8 cellular contexts compared by ENCODE assay signal in the genomic region with DNA sequence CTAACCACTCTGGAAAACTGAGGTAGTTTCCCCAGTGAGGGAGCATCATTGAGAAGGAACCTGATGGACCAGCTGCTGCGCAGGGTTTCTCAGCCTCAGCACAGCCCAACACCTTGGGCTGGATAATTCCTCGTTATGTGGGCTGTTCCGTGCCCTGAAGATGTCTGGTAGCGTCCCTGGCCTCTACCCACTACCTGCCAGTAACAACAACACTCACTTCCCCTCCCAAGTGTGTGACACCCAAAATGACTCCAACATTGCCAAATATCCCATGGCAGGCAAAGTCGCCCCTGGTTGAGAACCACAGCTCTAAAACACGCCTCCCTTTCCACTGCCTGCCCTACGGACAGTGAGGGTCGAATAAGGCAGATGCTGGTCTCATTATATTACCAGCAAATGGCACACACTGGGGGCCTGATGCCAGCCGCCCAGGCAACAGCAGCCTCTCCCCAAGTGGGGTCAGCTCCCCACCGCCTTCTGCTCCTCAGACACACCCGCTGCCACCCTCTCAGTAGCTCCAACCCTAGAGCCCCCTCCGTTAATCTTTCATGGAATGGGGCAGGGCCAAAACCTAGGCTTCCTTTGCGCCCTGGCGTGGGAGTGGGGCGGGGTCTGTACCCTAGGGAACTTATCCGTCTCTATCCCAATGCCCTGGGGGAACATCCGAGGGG. TPM values are rescaled to one million over a fixed set of nuclear protein-coding genes. Genes with fewer than 3 reads are reported as not detected.
DNase-seq lines count a peak whose midpoint lies in the region; ATAC-seq, FAIRE-seq and TF ChIP-seq lines count a peak whose summit lies in the region.

No MANE protein-coding gene starts in this region.

- H3K27me3 ChIP-seq in duodenal mucosa (ENCODE audit: control insufficient read depth in 1 of 2, insufficient read depth in 2 of 2, low read length in 2 of 2): no peaks in the 10 kb centered on the region
- peaks cover 5 to 83% (median 14%) of the 10 kb centered on the region in 3 experiments for H3K27me3 ChIP-seq in neuronal stem cell (ENCODE audit: control insufficient read depth in 3 of 3, insufficient read depth in 3 of 3, low read depth in 1 of 3, low read length in 3 of 3)

- H4K8ac ChIP-seq in neuronal stem cell (ENCODE audit: low read depth, low read length): no peak overlapping the region

- H2BK15ac ChIP-seq in neuronal stem cell (ENCODE audit: low read length): no peak overlapping the region

- H3K27ac ChIP-seq in duodenal mucosa (ENCODE audit: low read depth, low read length) (peak overlapping the region; percentile 17), neuronal stem cell (replicated peaks; ENCODE audit: low read length) (no peak overlapping the region)

- H3K23ac ChIP-seq in neuronal stem cell (ENCODE audit: low read depth, low read length, poor library complexity): peak overlapping the region; percentile 52

- peak; percentile 71 for DNase-seq in D341Med (ENCODE audit: low spot score)
- peak; percentile 46 for DNase-seq in NAMALWA (ENCODE audit: low spot score)
- DNase-seq in neuronal stem cell (ENCODE audit: low spot score): no peak
- no peak for DNase-seq in H54 (ENCODE audit: insufficient read length, low spot score)
- DNase-seq in central memory CD4-positive, alpha-beta T cell: no peak

- peak overlapping the region; percentile 97 for H3K4me2 ChIP-seq in neuronal stem cell (ENCODE audit: insufficient read depth, low read length, poor library complexity, severe bottlenecking)

- no peak overlapping the region for H3K4ac ChIP-seq in neuronal stem cell (ENCODE audit: low read length)

- peak overlapping the region; percentile 68 to 86 for H3K9ac ChIP-seq in duodenal mucosa (ENCODE audit: low read depth in 1 of 2, low read length in 2 of 2)
- H3K9ac ChIP-seq in neuronal stem cell (ENCODE audit: low read depth, low read length, poor library complexity): peak overlapping the region; percentile 79

- H2AFZ ChIP-seq in neuronal stem cell (ENCODE audit: low read length): no peak overlapping the region

- H2BK5ac ChIP-seq in neuronal stem cell (ENCODE audit: low read length): peak overlapping the region; percentile 85

- H3K9me3 ChIP-seq in duodenal mucosa (ENCODE audit: control insufficient read depth in 1 of 2, low read length in 2 of 2) (no peaks in the 10 kb centered on the region), neuronal stem cell (replicated peaks in 1 of 2; ENCODE audit: control insufficient read depth in 2 of 2, insufficient read depth in 1 of 2, low read depth in 1 of 2, low read length in 2 of 2) (no peaks in the 10 kb centered on the region)

- no peaks in the 10 kb centered on the region for H3K79me1 ChIP-seq in neuronal stem cell (ENCODE audit: low read depth, low read length)

- H4K91ac ChIP-seq in neuronal stem cell (ENCODE audit: low read depth, low read length, poor library complexity): no peak overlapping the region

- no peak overlapping the region for H3K14ac ChIP-seq in neuronal stem cell (ENCODE audit: low read length)

- no CpG with 5 or more reads among the region's 17 CpGs for WGBS in neuronal stem cell (ENCODE audit: extremely low coverage in 2 of 2, insufficient read length in 2 of 2, insufficient replicate concordance in 1 of 2), 2 donors

- FAIRE-seq in H54 (lab: Jason Lieb, UNC): no peak

- H3K36me3 ChIP-seq in duodenal mucosa (ENCODE audit: control insufficient read depth in 1 of 2, insufficient read depth in 2 of 2, low read length in 2 of 2) (no peaks in the 10 kb centered on the region), neuronal stem cell (replicated peaks in 1 of 2; ENCODE audit: control insufficient read depth in 2 of 2, insufficient read depth in 2 of 2, low read length in 2 of 2) (no peaks in the 10 kb centered on the region)

- no peak overlapping the region for H2AK5ac ChIP-seq in neuronal stem cell (ENCODE audit: low read depth, low read length)

- no peak for TF ChIP-seq POLR2A in H54 (IDR thresholded peaks at IDR 0.05; ENCODE audit: low read depth, low read length)

- H3K18ac ChIP-seq in neuronal stem cell (ENCODE audit: low read length): no peak overlapping the region

- H3K4me1 ChIP-seq in duodenal mucosa (ENCODE audit: control insufficient read depth in 1 of 2, insufficient read depth in 2 of 2, low read length in 2 of 2) (peaks cover 48 to 55% of the 10 kb centered on the region in 2 donors), neuronal stem cell (ENCODE audit: control insufficient read depth in 2 of 2, insufficient read depth in 1 of 2, low read depth in 1 of 2, low read length in 2 of 2) (peaks cover 9 to 28% of the 10 kb centered on the region in 2 donors)

- H2BK120ac ChIP-seq in neuronal stem cell (ENCODE audit: low read depth, low read length): no peak overlapping the region

- H3K4me3 ChIP-seq in duodenal mucosa (ENCODE audit: low read depth in 1 of 2, low read length in 2 of 2): peak overlapping the region; percentile 75 to 82
- no peak overlapping the region for H3K4me3 ChIP-seq in neuronal stem cell (ENCODE audit: low read length in 2 of 2)

- no peak for ATAC-seq in GM21619 (IDR thresholded peaks at IDR 0.05; ENCODE audit: unreplicated experiment)
- ATAC-seq in activated CD4-positive, CD25-positive, alpha-beta regulatory T cell treated with anti-CD3 and anti-CD28 coated beads, Interleukin-2, amount 50 U/mL, for 24 hours: no peak

- no peak overlapping the region for H2BK12ac ChIP-seq in neuronal stem cell (ENCODE audit: low read length)

RNA-seq across cellular contexts. Expression of gene RHBDF2, which starts 1.0 kb away (rescaled TPM):
- 2.4 TPM for polyA plus RNA-seq in neuronal stem cell (2013, experiment 1 of 2)
- polyA plus RNA-seq in neuronal stem cell (2013, experiment 2 of 2): 2.3 TPM

RNA-seq across cellular contexts. Expression of gene AANAT, which starts 32.8 kb away (rescaled TPM):
- polyA plus RNA-seq in neuronal stem cell (2013, experiment 1 of 2): 0.13 TPM
- polyA plus RNA-seq in neuronal stem cell (2013, experiment 2 of 2): not detected

RNA-seq across cellular contexts. Expression of gene CYGB, which starts 37.3 kb away (rescaled TPM):
- 0.98 TPM for polyA plus RNA-seq in neuronal stem cell (2013, experiment 1 of 2)
- polyA plus RNA-seq in neuronal stem cell (2013, experiment 2 of 2): 0.96 TPM

RNA-seq across cellular contexts. Expression of gene PRCD, which starts 39.6 kb away (rescaled TPM):
- 1.4 TPM for polyA plus RNA-seq in neuronal stem cell (2013, experiment 1 of 2)
- 1.2 TPM for polyA plus RNA-seq in neuronal stem cell (2013, experiment 2 of 2)

RNA-seq across cellular contexts. Expression of gene UBE2O, which starts 47.3 kb away (rescaled TPM):
- polyA plus RNA-seq in neuronal stem cell (2013, experiment 1 of 2): 17.1 TPM
- polyA plus RNA-seq in neuronal stem cell (2013, experiment 2 of 2): 16.9 TPM

Comparison
In these comparisons a context has a peak if more than half of its experiments do, and no peak if none do; other contexts are left out.
1. DNase-seq: peak in D341Med (single experiment) and NAMALWA (single experiment); none in neuronal stem cell (single experiment), H54 (single experiment) and central memory CD4-positive, alpha-beta T cell (single experiment).
2. H3K4me3 ChIP-seq: peak in duodenal mucosa (2 of 2); none in neuronal stem cell (0 of 2).